ENCODE assay signal across 8 cellular contexts in genomic region chr16:590875-591200, GRCh38. TPM values are rescaled to one million over a fixed set of nuclear protein-coding genes. Genes with fewer than 3 reads are reported as not detected.
DNase-seq lines count a peak whose midpoint lies in the region; ATAC-seq, FAIRE-seq and TF ChIP-seq lines count a peak whose summit lies in the region.

No MANE protein-coding gene starts in this region.

- TF ChIP-seq POLR2A in GM12891 (IDR thresholded peaks at IDR 0.05; ENCODE audit: low read depth, low read length): no peak
- TF ChIP-seq POLR2A in erythroblast (IDR thresholded peaks at IDR 0.05; ENCODE audit: low read length): no peak

- peaks cover 3% of the 10 kb centered on the region for H3K36me3 Mint-ChIP-seq in T-helper 17 cell (ENCODE audit: low read depth)

- H3K4me3 ChIP-seq in fibroblast of villous mesenchyme (ENCODE audit: low read depth, low read length) (peak overlapping the region; percentile 86), skeletal muscle cell (ENCODE audit: low read depth, low read length) (peak overlapping the region; percentile 91)

- H3K4me1 Mint-ChIP-seq in T-helper 17 cell: peaks cover 34% of the 10 kb centered on the region

- ATAC-seq in T-helper 17 cell: no peak
- no peak for ATAC-seq in esophagus mucosa
- ATAC-seq in GM18909 (IDR thresholded peaks at IDR 0.05; ENCODE audit: poor library complexity, unreplicated experiment): no peak

- H3K9me3 ChIP-seq in T-helper 17 cell (ENCODE audit: control insufficient read depth, low read length, poor library complexity, severe bottlenecking): no peaks in the 10 kb centered on the region

- TF ChIP-seq CTCF in fibroblast of villous mesenchyme (IDR thresholded peaks at IDR 0.05; ENCODE audit: insufficient read depth, low read depth, low read length): no peak

- no peak for DNase-seq in GM12891 (ENCODE audit: insufficient read length, low spot score)
- no peak for DNase-seq in T-helper 17 cell
- DNase-seq in fibroblast of villous mesenchyme (ENCODE audit: low read depth): no peak
- DNase-seq in skeletal muscle cell (ENCODE audit: low read depth): no peak
- DNase-seq in mesenteric fat pad (ENCODE audit: low spot score): no peak
- DNase-seq in erythroblast (lab: John Stamatoyannopoulos, UW): no peak

- peak overlapping the region; percentile 98 for H3K4me3 Mint-ChIP-seq in T-helper 17 cell

- no peaks in the 10 kb centered on the region for H3K27me3 Mint-ChIP-seq in T-helper 17 cell

- peak; percentile 41 for FAIRE-seq in GM12891 (lab: Jason Lieb, UNC)

- H3K27ac Mint-ChIP-seq in T-helper 17 cell: peak overlapping the region; percentile 93

TF ChIP-seq in GM12891, 5 proteins besides CTCF, POLR2A, EP300 and RAD21:
- no peak for TF ChIP-seq PAX5 (IDR thresholded peaks at IDR 0.05; ENCODE audit: insufficient read depth, low read length, severe bottlenecking)
- TF ChIP-seq POU2F2 (IDR thresholded peaks at IDR 0.05; ENCODE audit: low read depth, low read length): no peak
- TF ChIP-seq SPI1 (IDR thresholded peaks at IDR 0.05; ENCODE audit: low read depth, low read length): no peak
- no peak for TF ChIP-seq TAF1 (IDR thresholded peaks at IDR 0.05; ENCODE audit: low read depth, low read length)
- no peak for TF ChIP-seq POLR2AphosphoS5 (IDR thresholded peaks at IDR 0.05; ENCODE audit: low read depth, low read length)

RNA-seq across cellular contexts. Expression of gene RAB40C, which starts 1.0 kb away (rescaled TPM):
- polyA plus RNA-seq in GM12891 (2012; ENCODE audit: low read depth, missing spikeins): 5.5 TPM
- 10 to 100 TPM; 10.6 to 11.6 TPM for total RNA-seq in T-helper 17 cell
- 9.9 and 10.6 TPM in 2 replicates for total RNA-seq in fibroblast of villous mesenchyme
- total RNA-seq in mesenteric fat pad: 17.3 TPM
- total RNA-seq in esophagus mucosa: 15.5 TPM

RNA-seq across cellular contexts. Expression of gene PIGQ, which starts 21.1 kb away (rescaled TPM):
- polyA plus RNA-seq in GM12891 (2012; ENCODE audit: low read depth, missing spikeins): 9.0 TPM
- 10 to 100 TPM; 25.6 to 32.4 TPM for total RNA-seq in T-helper 17 cell
- 22.0 and 33.8 TPM in 2 replicates for total RNA-seq in fibroblast of villous mesenchyme
- 32.4 TPM for total RNA-seq in mesenteric fat pad
- total RNA-seq in esophagus mucosa: 21.0 TPM

RNA-seq across cellular contexts. Expression of gene NHLRC4, which starts 24.0 kb away (rescaled TPM):
- polyA plus RNA-seq in GM12891 (2012; ENCODE audit: low read depth, missing spikeins): 0.85 TPM
- total RNA-seq in T-helper 17 cell (1 to 10 TPM in 1 of 2 donors, under 1 TPM in 1; 0.86 to 1.4 TPM), fibroblast of villous mesenchyme (1.7 and 3.2 TPM in 2 replicates), mesenteric fat pad (1.3 TPM), esophagus mucosa (0.12 TPM)

RNA-seq across cellular contexts. Expression of gene PRR35, which starts 30.6 kb away (rescaled TPM):
- not detected for polyA plus RNA-seq in GM12891 (2012; ENCODE audit: low read depth, missing spikeins)
- total RNA-seq in T-helper 17 cell (not detected), fibroblast of villous mesenchyme (not detected in 2 replicates), mesenteric fat pad (not detected), esophagus mucosa (not detected)

RNA-seq across cellular contexts. Expression of gene WFIKKN1, which starts 39.9 kb away (rescaled TPM):
- polyA plus RNA-seq in GM12891 (2012; ENCODE audit: low read depth, missing spikeins): 0.39 TPM
- total RNA-seq in T-helper 17 cell (under 1 TPM; 0.10 to 0.18 TPM), fibroblast of villous mesenchyme (under 0.01 and 0.43 TPM in 2 replicates), mesenteric fat pad (0.55 TPM), esophagus mucosa (0.08 TPM)
